17 cellular contexts compared by ENCODE assay signal in the genomic region with DNA sequence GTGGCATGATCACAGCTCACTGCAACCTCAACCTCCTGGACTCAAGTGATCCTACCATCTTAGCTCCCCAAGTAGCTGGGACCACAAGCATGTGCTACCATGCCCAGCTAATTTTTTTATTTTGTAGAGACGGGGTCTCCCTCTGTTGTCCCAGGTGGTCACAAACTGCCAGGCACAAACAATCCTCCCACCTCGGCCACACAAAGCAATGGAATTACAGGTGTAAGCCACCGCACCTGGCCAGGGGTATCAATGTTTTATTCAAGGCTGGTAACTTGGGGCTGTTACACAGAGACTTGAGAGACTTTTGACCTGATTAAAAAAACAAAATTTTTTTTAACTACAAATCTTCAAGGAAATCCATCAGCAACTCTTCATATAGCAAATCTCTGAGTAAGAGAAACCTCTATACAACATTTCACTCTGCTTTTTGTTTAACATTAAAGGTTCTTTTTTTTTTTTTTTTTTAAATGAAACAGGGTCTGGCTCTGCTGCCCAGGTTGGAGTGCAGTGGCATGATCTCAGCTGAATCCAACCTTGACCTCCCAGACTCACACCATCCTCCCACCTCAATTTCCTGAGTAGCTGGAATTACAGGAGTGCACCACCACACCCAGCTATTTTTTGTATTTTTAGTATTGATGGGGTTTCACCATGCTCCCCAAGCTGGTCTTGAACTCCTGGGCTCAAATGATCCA. TPM values are rescaled to one million over a fixed set of nuclear protein-coding genes. Genes with fewer than 3 reads are reported as not detected.
A peak's percentile ranks its signal among the peaks of the same experiment; 100 is the strongest.
DNase-seq lines count a peak whose midpoint lies in the region; ATAC-seq, FAIRE-seq and TF ChIP-seq lines count a peak whose summit lies in the region.
"Had no signal": no experiment of that assay in that cellular context is flagged by ENCODE, and none has a peak within 500 bp of the region (broad histone marks: within the 10 kb centered on the region; RNA-seq: fewer than 3 reads in every experiment).

No MANE protein-coding gene starts in this region.

- H3K4me1 Mint-ChIP-seq in CD14-positive monocyte: peaks cover 67% of the 10 kb centered on the region
- peaks cover 73% of the 10 kb centered on the region for H3K4me1 Mint-ChIP-seq in CD8-positive, alpha-beta T cell (ENCODE audit: low read depth)
- H3K4me1 Mint-ChIP-seq in activated T-helper 1 cell treated with anti-CD3 and anti-CD28 coated beads, Interleukin-12 subunit alpha, Interleukin-12 subunit beta, Interleukin-2, Interleukin-4 antibody, amounts not matched to agents 30 ng/mL and 10 ng/mL and 1 ng/mL, durations not matched to agents 14 hours and 24 hours and 36 hours (ENCODE audit: low read depth): peaks cover 89% of the 10 kb centered on the region
- H3K4me1 Mint-ChIP-seq in naive thymus-derived CD4-positive, alpha-beta T cell: peaks cover 47 to 86% (median 81%) of the 10 kb centered on the region in 7 donors

- no peaks in the 10 kb centered on the region for H3K27me3 ChIP-seq in CD8-positive, alpha-beta T cell (ENCODE audit: insufficient read depth, low read length)
- H3K27me3 ChIP-seq in naive thymus-derived CD4-positive, alpha-beta T cell (ENCODE audit: control insufficient read depth in 2 of 2, insufficient read depth in 2 of 2, low read length in 2 of 2): no peaks in the 10 kb centered on the region
- H3K27me3 ChIP-seq: tibial artery had no signal

- ATAC-seq in CD8-positive, alpha-beta T cell: no peak
- ATAC-seq in naive thymus-derived CD4-positive, alpha-beta T cell: no peak
- ATAC-seq in GM18502 (IDR thresholded peaks at IDR 0.05; ENCODE audit: poor library complexity, unreplicated experiment): no peak
- ATAC-seq: left colon had no signal

- FAIRE-seq in GM12892 (lab: Jason Lieb, UNC): no peak
- FAIRE-seq: RCC 7860 had no signal

- no peaks in the 10 kb centered on the region for H3K9me3 Mint-ChIP-seq in CD14-positive monocyte
- no peaks in the 10 kb centered on the region for H3K9me3 Mint-ChIP-seq in CD8-positive, alpha-beta T cell
- H3K9me3 Mint-ChIP-seq in activated T-helper 1 cell treated with anti-CD3 and anti-CD28 coated beads, Interleukin-12 subunit alpha, Interleukin-12 subunit beta, Interleukin-2, Interleukin-4 antibody, amounts not matched to agents 30 ng/mL and 10 ng/mL and 1 ng/mL, durations not matched to agents 14 hours and 24 hours and 36 hours: no peaks in the 10 kb centered on the region
- H3K9me3 Mint-ChIP-seq in naive thymus-derived CD4-positive, alpha-beta T cell: peaks cover 0 to 1% (median 0%) of the 10 kb centered on the region in 11 donors

- H3K36me3 ChIP-seq in CD8-positive, alpha-beta T cell (ENCODE audit: insufficient read depth, low read length): peaks cover 33% of the 10 kb centered on the region
- H3K36me3 ChIP-seq in naive thymus-derived CD4-positive, alpha-beta T cell (ENCODE audit: control insufficient read depth in 2 of 3, insufficient read depth in 3 of 3, low read length in 3 of 3): peaks cover 16 to 41% (median 19%) of the 10 kb centered on the region in 3 experiments

- H3K27ac Mint-ChIP-seq in CD14-positive monocyte: peak overlapping the region in 5 of 7 donors; percentile 37 to 82 (median 62)
- peak overlapping the region; percentile 81 for H3K27ac Mint-ChIP-seq in CD8-positive, alpha-beta T cell
- H3K27ac Mint-ChIP-seq in activated T-helper 1 cell treated with anti-CD3 and anti-CD28 coated beads, Interleukin-12 subunit alpha, Interleukin-12 subunit beta, Interleukin-2, Interleukin-4 antibody, amounts not matched to agents 30 ng/mL and 10 ng/mL and 1 ng/mL, durations not matched to agents 14 hours and 24 hours and 36 hours: no peak overlapping the region
- peak overlapping the region in 8 of 9 donors; percentile 18 to 84 (median 67) for H3K27ac Mint-ChIP-seq in naive thymus-derived CD4-positive, alpha-beta T cell

- intact Hi-C loops in CD14-positive monocyte (cut with micrococcal nuclease): no loop called here
- intact Hi-C loops in CD8-positive, alpha-beta T cell (cut with DNase I, micrococcal nuclease): no loop called here
- intact Hi-C loops in activated T-helper 1 cell treated with anti-CD3 and anti-CD28 coated beads, Interleukin-12 subunit alpha, Interleukin-12 subunit beta, Interleukin-2, Interleukin-4 antibody, amounts not matched to agents 30 ng/mL and 10 ng/mL and 1 ng/mL, durations not matched to agents 14 hours and 24 hours and 36 hours (cut with micrococcal nuclease): no loop called here
- intact Hi-C loops in naive thymus-derived CD4-positive, alpha-beta T cell (cut with micrococcal nuclease): no loop called here

- no peaks in the 10 kb centered on the region for H3K9me3 ChIP-seq in CD8-positive, alpha-beta T cell (ENCODE audit: low read length)
- H3K9me3 ChIP-seq in naive thymus-derived CD4-positive, alpha-beta T cell (ENCODE audit: control insufficient read depth in 2 of 3, low read length in 3 of 3): no peaks in the 10 kb centered on the region
- H3K9me3 ChIP-seq: tibial artery had no signal

- no peak for DNase-seq in CD14-positive monocyte (ENCODE audit: low spot score)
- no peak for DNase-seq in CD8-positive, alpha-beta T cell
- no peak for DNase-seq in activated T-helper 1 cell treated with anti-CD3 and anti-CD28 coated beads, Interleukin-12 subunit alpha, Interleukin-12 subunit beta, Interleukin-2, Interleukin-4 antibody, amounts not matched to agents 30 ng/mL and 10 ng/mL and 1 ng/mL, durations not matched to agents 14 hours and 24 hours and 36 hours (ENCODE audit: low spot score)
- DNase-seq in naive thymus-derived CD4-positive, alpha-beta T cell: no peak
- no peak for DNase-seq in GM12892 (ENCODE audit: insufficient read length)
- DNase-seq in medulla oblongata (ENCODE audit: extremely low spot score): no peak
- DNase-seq: activated CD4-positive, CD25-positive, alpha-beta regulatory T cell treated with anti-CD3 and anti-CD28 coated beads, Interleukin-2, amount 50 U/mL, for 72 hours; HCEC 1CT; head of caudate nucleus; left colon; NCI-H2029; NCI-H446 treated with DMSO at 0.1 percent for 48 hours; posterior cingulate gyrus; tibial artery had no signal

- TF ChIP-seq CTCF in CD14-positive monocyte (IDR thresholded peaks at IDR 0.05): no peak
- TF ChIP-seq CTCF in CD8-positive, alpha-beta T cell (IDR thresholded peaks at IDR 0.05): no peak

- H3K4me3 ChIP-seq in CD8-positive, alpha-beta T cell (ENCODE audit: low read depth, low read length): no peak overlapping the region
- H3K4me3 ChIP-seq in naive thymus-derived CD4-positive, alpha-beta T cell (ENCODE audit: low read length): no peak overlapping the region
- H3K4me3 ChIP-seq: SK-N-MC, tibial artery had no signal

- H3K4me3 Mint-ChIP-seq in CD14-positive monocyte: no peak overlapping the region
- no peak overlapping the region for H3K4me3 Mint-ChIP-seq in CD8-positive, alpha-beta T cell
- peak overlapping the region; percentile 3 for H3K4me3 Mint-ChIP-seq in activated T-helper 1 cell treated with anti-CD3 and anti-CD28 coated beads, Interleukin-12 subunit alpha, Interleukin-12 subunit beta, Interleukin-2, Interleukin-4 antibody, amounts not matched to agents 30 ng/mL and 10 ng/mL and 1 ng/mL, durations not matched to agents 14 hours and 24 hours and 36 hours
- H3K4me3 Mint-ChIP-seq in naive thymus-derived CD4-positive, alpha-beta T cell: peak overlapping the region in 5 of 10 donors; percentile 3 to 94 (median 18)

- H3K36me3 Mint-ChIP-seq in CD14-positive monocyte: peaks cover 53 to 74% of the 10 kb centered on the region in 2 donors
- peaks cover 83% of the 10 kb centered on the region for H3K36me3 Mint-ChIP-seq in CD8-positive, alpha-beta T cell
- H3K36me3 Mint-ChIP-seq in activated T-helper 1 cell treated with anti-CD3 and anti-CD28 coated beads, Interleukin-12 subunit alpha, Interleukin-12 subunit beta, Interleukin-2, Interleukin-4 antibody, amounts not matched to agents 30 ng/mL and 10 ng/mL and 1 ng/mL, durations not matched to agents 14 hours and 24 hours and 36 hours (ENCODE audit: low read depth): peaks cover 76% of the 10 kb centered on the region
- H3K36me3 Mint-ChIP-seq in naive thymus-derived CD4-positive, alpha-beta T cell: peaks cover 17 to 43% (median 33%) of the 10 kb centered on the region in 5 donors

- H3K27ac ChIP-seq in CD8-positive, alpha-beta T cell (ENCODE audit: low read depth, low read length): no peak overlapping the region
- peak overlapping the region; percentile 43 for H3K27ac ChIP-seq in naive thymus-derived CD4-positive, alpha-beta T cell (ENCODE audit: low read depth, low read length)
- H3K27ac ChIP-seq: SK-N-MC, tibial artery had no signal

- CTCF ChIA-PET in CD8-positive, alpha-beta T cell (lab: Charles Lee): no interaction called here
- CTCF ChIA-PET in naive thymus-derived CD4-positive, alpha-beta T cell (lab: Charles Lee): no interaction called here

- TF ChIP-seq POLR2A in GM12892 (IDR thresholded peaks at IDR 0.05; ENCODE audit: low read depth, low read length): no peak

- H3K27me3 Mint-ChIP-seq in CD14-positive monocyte (ENCODE audit: low read depth in 3 of 3): peaks cover 0 to 2% (median 0%) of the 10 kb centered on the region in 3 donors
- no peaks in the 10 kb centered on the region for H3K27me3 Mint-ChIP-seq in CD8-positive, alpha-beta T cell (ENCODE audit: low read depth)
- H3K27me3 Mint-ChIP-seq in activated T-helper 1 cell treated with anti-CD3 and anti-CD28 coated beads, Interleukin-12 subunit alpha, Interleukin-12 subunit beta, Interleukin-2, Interleukin-4 antibody, amounts not matched to agents 30 ng/mL and 10 ng/mL and 1 ng/mL, durations not matched to agents 14 hours and 24 hours and 36 hours (ENCODE audit: insufficient read depth): no peaks in the 10 kb centered on the region
- H3K27me3 Mint-ChIP-seq in naive thymus-derived CD4-positive, alpha-beta T cell: no peaks in the 10 kb centered on the region

- H3K4me1 ChIP-seq in CD8-positive, alpha-beta T cell (ENCODE audit: insufficient read depth, low read length): peaks cover 47% of the 10 kb centered on the region
- H3K4me1 ChIP-seq in naive thymus-derived CD4-positive, alpha-beta T cell (ENCODE audit: control insufficient read depth in 2 of 2, insufficient read depth in 2 of 2, low read length in 2 of 2): peaks cover 37% of the 10 kb centered on the region in 2 donors

- POLR2A ChIA-PET in CD8-positive, alpha-beta T cell (lab: Charles Lee): no interaction called here
- POLR2A ChIA-PET in naive thymus-derived CD4-positive, alpha-beta T cell (lab: Charles Lee): no interaction called here

RNA-seq across cellular contexts. Expression of a gene that starts 5.9 kb away (rescaled TPM):
- polyA plus RNA-seq in CD14-positive monocyte: 10 to 100 TPM; 18.8 to 20.1 TPM
- total RNA-seq in CD8-positive, alpha-beta T cell: 10 to 100 TPM; 19.4 to 19.6 TPM
- 99.8 and 105 TPM in 2 replicates for total RNA-seq in activated T-helper 1 cell treated with anti-CD3 and anti-CD28 coated beads, Interleukin-12 subunit alpha, Interleukin-12 subunit beta, Interleukin-2, Interleukin-4 antibody, amounts not matched to agents 30 ng/mL and 10 ng/mL and 1 ng/mL, durations not matched to agents 14 hours and 24 hours and 36 hours
- total RNA-seq in naive thymus-derived CD4-positive, alpha-beta T cell: 10 to 100 TPM; 16.8 to 68.4 (median 48.6) TPM
- polyA plus RNA-seq in naive thymus-derived CD4-positive, alpha-beta T cell: 10 to 100 TPM; 20.2 to 21.2 TPM
- polyA plus RNA-seq in GM12892 (2012; ENCODE audit: missing spikeins): 91.7 TPM
